12 cellular contexts compared by ENCODE assay signal in the genomic region with DNA sequence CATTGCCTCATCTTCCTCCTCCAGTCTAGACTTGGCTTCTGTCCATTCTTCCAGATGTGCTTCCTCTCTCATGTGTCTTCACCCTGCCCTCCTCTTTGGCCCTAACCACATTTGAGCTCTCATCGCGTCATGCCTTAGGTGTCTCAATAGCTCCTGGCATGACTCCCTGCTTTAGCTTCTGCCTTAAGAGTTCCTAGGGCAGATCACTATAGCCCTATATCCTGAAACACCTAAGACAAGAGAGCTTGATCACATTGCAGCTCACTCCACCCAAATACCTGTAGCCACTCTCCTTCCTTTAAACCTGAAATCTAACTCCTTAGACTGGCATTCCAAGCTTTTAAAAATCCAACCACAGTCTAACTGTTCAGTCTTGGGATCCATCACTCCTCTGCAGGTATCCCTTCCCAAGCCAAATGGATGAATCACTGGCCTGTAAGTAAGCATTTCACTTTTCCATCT.
DNase-seq lines count a peak whose midpoint lies in the region; ATAC-seq and TF ChIP-seq lines count a peak whose summit lies in the region.
"Had no signal": no experiment of that assay in that cellular context is flagged by ENCODE, and none has a peak within 500 bp of the region (broad histone marks: within the 10 kb centered on the region; RNA-seq: fewer than 3 reads in every experiment).

No MANE protein-coding gene starts in this region.

- TF ChIP-seq CTCF in AG10803 (conservative IDR thresholded peaks at IDR 0.05; ENCODE audit: low read length) (no peak), HFF-Myc (IDR thresholded peaks at IDR 0.05; ENCODE audit: low read depth, low read length, missing control alignments) (no peak), foreskin keratinocyte (conservative IDR thresholded peaks at IDR 0.05) (no peak)

- peak; percentile 98 for DNase-seq in AG10803 (ENCODE audit: low read depth)
- peak; percentile 81 for DNase-seq in HFF-Myc (ENCODE audit: extremely low read depth, low read depth)
- DNase-seq in SKM-1 (lab: John Stamatoyannopoulos, UW; ENCODE audit: unreplicated experiment): peak; percentile 90
- peak; percentile 92 to 95 for DNase-seq in foreskin keratinocyte
- DNase-seq in NCI-H345 treated with DMSO at 0.1 percent for 48 hours (lab: John Stamatoyannopoulos, UW; ENCODE audit: unreplicated experiment): no peak
- DNase-seq in activated CD4-positive, alpha-beta memory T cell treated with anti-CD3 and anti-CD28 coated beads for 36 hours: no peak
- DNase-seq: NCI-H524 treated with DMSO at 0.1 percent for 48 hours, T-helper 9 cell had no signal

- H3K4me3 ChIP-seq in AG10803 (ENCODE audit: low read length) (no peak overlapping the region), HFF-Myc (replicated peaks; ENCODE audit: low read depth, low read length) (no peak overlapping the region)

- peak; percentile 97 for ATAC-seq in foreskin keratinocyte
- no peak for ATAC-seq in GM19324 (IDR thresholded peaks at IDR 0.05; ENCODE audit: low FRiP score, unreplicated experiment)
- ATAC-seq in GM19467 (IDR thresholded peaks at IDR 0.05; ENCODE audit: unreplicated experiment): no peak
- ATAC-seq: sciatic nerve had no signal

- no peaks in the 10 kb centered on the region for H3K27me3 ChIP-seq in foreskin keratinocyte

- no peak overlapping the region for H3K27ac Mint-ChIP-seq in activated CD4-positive, alpha-beta memory T cell treated with anti-CD3 and anti-CD28 coated beads for 36 hours

- CTCF ChIA-PET in activated CD4-positive, alpha-beta memory T cell treated with anti-CD3 and anti-CD28 coated beads for 36 hours (lab: Charles Lee): no interaction called here

- H3K9me3 Mint-ChIP-seq in activated CD4-positive, alpha-beta memory T cell treated with anti-CD3 and anti-CD28 coated beads for 36 hours: no peaks in the 10 kb centered on the region

- H3K4me3 Mint-ChIP-seq in activated CD4-positive, alpha-beta memory T cell treated with anti-CD3 and anti-CD28 coated beads for 36 hours: no peak overlapping the region

- H3K27me3 Mint-ChIP-seq in activated CD4-positive, alpha-beta memory T cell treated with anti-CD3 and anti-CD28 coated beads for 36 hours: peaks cover 3% of the 10 kb centered on the region

- no peaks in the 10 kb centered on the region for H3K36me3 Mint-ChIP-seq in activated CD4-positive, alpha-beta memory T cell treated with anti-CD3 and anti-CD28 coated beads for 36 hours

- intact Hi-C loops in activated CD4-positive, alpha-beta memory T cell treated with anti-CD3 and anti-CD28 coated beads for 36 hours (cut with micrococcal nuclease): no loop called here

- POLR2A ChIA-PET in activated CD4-positive, alpha-beta memory T cell treated with anti-CD3 and anti-CD28 coated beads for 36 hours (lab: Charles Lee): no interaction called here

- peaks cover 12% of the 10 kb centered on the region for H3K4me1 Mint-ChIP-seq in activated CD4-positive, alpha-beta memory T cell treated with anti-CD3 and anti-CD28 coated beads for 36 hours (ENCODE audit: low read depth)

- H3K27ac ChIP-seq in foreskin keratinocyte: no peak overlapping the region
- H3K27ac ChIP-seq: KMS-11 had no signal

- H3K4me1 ChIP-seq in foreskin keratinocyte: peaks cover 9% of the 10 kb centered on the region

Comparison
In these comparisons a context has a peak if more than half of its experiments do, and no peak if none do; other contexts are left out.
1. DNase-seq: peak in AG10803 (single experiment), HFF-Myc (single experiment), SKM-1 (single experiment) and foreskin keratinocyte (2 of 2); none in NCI-H345 treated with DMSO at 0.1 percent for 48 hours (single experiment) and activated CD4-positive, alpha-beta memory T cell treated with anti-CD3 and anti-CD28 coated beads for 36 hours (single experiment).